Comparison of ENCODE assay signal across 23 cellular contexts in the genomic region with DNA sequence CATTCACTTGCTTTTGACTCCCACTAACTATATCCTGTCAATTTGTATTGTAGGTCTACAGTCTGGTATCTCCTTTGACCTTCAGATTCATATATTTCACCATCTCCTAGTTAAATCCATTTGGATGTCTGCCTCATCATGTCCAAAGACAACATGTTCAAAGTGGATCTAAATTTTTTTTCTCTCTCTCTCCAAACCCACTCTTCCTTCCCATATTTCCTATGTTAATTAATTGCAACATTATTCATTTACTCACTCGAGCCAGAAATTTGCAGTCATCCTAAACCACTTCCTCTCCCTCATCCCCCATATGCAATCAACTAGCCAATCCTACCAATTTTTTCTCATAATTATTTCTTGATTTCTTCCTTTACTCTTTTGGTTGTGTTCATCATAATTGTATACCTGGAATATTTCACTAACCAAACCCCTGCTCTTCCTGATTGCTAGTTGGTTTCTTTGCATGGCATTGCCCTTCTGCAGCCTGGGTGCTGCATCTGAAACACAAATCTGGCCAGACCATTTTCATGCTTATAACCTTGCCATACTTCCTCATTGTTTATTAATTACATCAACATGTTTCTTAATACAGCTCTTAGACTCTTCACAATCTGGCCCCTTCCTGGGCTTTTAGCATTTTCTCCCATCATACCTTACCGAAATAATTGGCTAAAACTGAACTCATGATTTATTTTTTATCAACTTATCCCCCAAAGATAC.
"Had no signal": no experiment of that assay in that cellular context is flagged by ENCODE, and none has a peak within 500 bp of the region (broad histone marks: within the 10 kb centered on the region; RNA-seq: fewer than 3 reads in every experiment).

No MANE protein-coding gene starts in this region.

- ATAC-seq: activated T-cell treated with anti-CD3 and anti-CD28 coated beads, Interleukin-2, amount 50 U/mL, for 4 hours; gastroesophageal sphincter; heart left ventricle; lower lobe of right lung; naive thymus-derived CD4-positive, alpha-beta T cell; T-helper 17 cell had no signal

- H3K4me3 ChIP-seq: adrenal gland, ascending aorta, gastroesophageal sphincter, heart left ventricle, lower lobe of right lung, sigmoid colon, spleen, thoracic aorta had no signal

- H3K4me1 ChIP-seq: adrenal gland, ascending aorta, gastroesophageal sphincter, lower lobe of right lung, sigmoid colon, spleen had no signal

- H3K27me3 ChIP-seq: adrenal gland, ascending aorta, gastroesophageal sphincter, heart left ventricle, sigmoid colon, spleen had no signal

- H3K27ac ChIP-seq: adrenal gland, ascending aorta, gastroesophageal sphincter, heart left ventricle, lower lobe of right lung, sigmoid colon, spleen, thoracic aorta had no signal

- H3K36me3 ChIP-seq: adrenal gland, ascending aorta, gastroesophageal sphincter, heart left ventricle, lower lobe of right lung, sigmoid colon, spleen, thoracic aorta had no signal

- H3K9me3 ChIP-seq: adrenal gland, ascending aorta, gastroesophageal sphincter, heart left ventricle, lower lobe of right lung, sigmoid colon, spleen, thoracic aorta had no signal

- DNase-seq: activated CD4-positive, alpha-beta T cell treated with anti-CD3 and anti-CD28 coated beads for 4 hours; activated CD4-positive, alpha-beta T cell treated with anti-CD3 and anti-CD28 coated beads, Interleukin-2, amount 50 U/mL, for 48 hours; activated CD4-positive, CD25-positive, alpha-beta regulatory T cell; activated CD8-positive, alpha-beta memory T cell treated with anti-CD3 and anti-CD28 coated beads, Interleukin-2, amount 50 U/mL, for 48 hours; activated naive CD4-positive, alpha-beta T cell; activated T-cell treated with anti-CD3 and anti-CD28 coated beads, Interleukin-2, amount 50 U/mL, for 4 hours; adrenal gland; cortex of kidney; endodermal cell; heart left ventricle; islet precursor cell; lower lobe of right lung; naive thymus-derived CD4-positive, alpha-beta T cell; occipital lobe; sigmoid colon; spleen; stimulated activated CD4-positive, alpha-beta T cell treated with anti-CD3 and anti-CD28 coated beads, Interleukin-4, amount 100 ng/mL, for 24 hours; stimulated activated naive CD4-positive, alpha-beta T cell treated with Interleukin-2 at 50 U/mL for 16 hours; SW 1271; T-helper 17 cell had no signal
